Comparison of ENCODE assay signal across 14 cellular contexts in genomic region chr4:95550566-95550965, GRCh38. TPM values are rescaled to one million over a fixed set of nuclear protein-coding genes. Genes with fewer than 3 reads are reported as not detected.
DNase-seq lines count a peak whose midpoint lies in the region; ATAC-seq, FAIRE-seq and TF ChIP-seq lines count a peak whose summit lies in the region.
"Had no signal": no experiment of that assay in that cellular context is flagged by ENCODE, and none has a peak within 500 bp of the region (broad histone marks: within the 10 kb centered on the region; RNA-seq: fewer than 3 reads in every experiment).

No MANE protein-coding gene starts in this region.

- no peaks in the 10 kb centered on the region; the same call in 1 of the 2 replicates for H4K20me1 ChIP-seq in GM12878 (ENCODE audit: control insufficient read depth, insufficient read depth)

- RAD21 ChIA-PET in GM12878 (lab: Charles Lee; ENCODE audit: unreplicated experiment) = interaction anchor here (3.6 kb wide), 1 partner anchor 40 kb away, joined by 25 read pairs; no protein-coding TSS in a partner anchor

- H3K27ac ChIP-seq in GM12878 (ENCODE audit: control insufficient read depth, insufficient read depth) = no peak overlapping the region
- H3K27ac ChIP-seq in mesodermal cell (ENCODE audit: low read depth, low read length, severe bottlenecking) = no peak overlapping the region
- peak overlapping the region; percentile 91 for H3K27ac ChIP-seq in thoracic aorta
- H3K27ac ChIP-seq: epithelial cell of prostate had no signal

- no peak for DNase-seq in activated naive CD4-positive, alpha-beta T cell treated with anti-CD3 and anti-CD28 coated beads, Interleukin-2, amount 10 ng/mL, durations not matched to agents 7 days and 5 days
- DNase-seq in activated naive CD4-positive, alpha-beta T cell treated with Interleukin-2 at 50 U/mL for 16 hours = no peak
- DNase-seq in GM12878 (ENCODE audit: low read depth, low spot score) (no peak), thoracic aorta (ENCODE audit: low spot score) (no peak), CD14-positive monocyte (ENCODE audit: low spot score) (no peak), NCI-H2081 treated with DMSO at 0.1 percent for 48 hours (lab: John Stamatoyannopoulos, UW) (no peak), NCI-H748 (lab: John Stamatoyannopoulos, UW; ENCODE audit: unreplicated experiment) (no peak)
- DNase-seq: activated CD4-positive, alpha-beta T cell treated with anti-CD3 and anti-CD28 coated beads for 1 hour; H9; posterior cingulate gyrus had no signal

- SMC1A ChIA-PET in GM12878 (lab: Charles Lee; ENCODE audit: uncharacterized antibody, unreplicated experiment) = interaction anchor here (0.7 to 1.4 kb wide), 3 partner anchors 12 to 147 kb away, joined by 3 to 6 read pairs (median 4); no protein-coding TSS in a partner anchor

- no peak for TF ChIP-seq EP300 in GM12878 (IDR thresholded peaks at IDR 0.05; ENCODE audit: borderline replicate concordance in 1 of 2, control insufficient read depth in 1 of 2, low read depth in 2 of 2, low read length in 2 of 2)

- TSS peak; percentile 84 for BruUV-seq in GM12878 (replicated peaks; lab: Mats Ljungman, UMichigan)

- WGBS in GM12878 (ENCODE audit: insufficient coverage, insufficient replicate concordance, low lambda C conversion rate, missing lambda C conversion rate) = 90% methylated on average over 2 of the region's 2 CpGs
- WGBS in mesodermal cell (ENCODE audit: insufficient coverage in 2 of 2), 2 experiments = 83 to 91% methylated on average over 2 of the region's 2 CpGs

- H3K4me3 ChIP-seq in GM12878 (no peak overlapping the region), mesodermal cell (ENCODE audit: extremely low read depth, insufficient read depth, low read length, poor library complexity, severe bottlenecking) (peak overlapping the region; percentile 74), thoracic aorta (peak overlapping the region; percentile 87)

- POLR2A ChIA-PET in GM12878 (lab: Charles Lee) = no interaction called here

- H3K9me3 ChIP-seq in GM12878 (replicated peaks; ENCODE audit: control insufficient read depth, insufficient read depth, low read length) (no peaks in the 10 kb centered on the region), mesodermal cell (ENCODE audit: control insufficient read depth, low read length) (no peaks in the 10 kb centered on the region), thoracic aorta (no peaks in the 10 kb centered on the region)

- H3K79me2 ChIP-seq in GM12878 (ENCODE audit: control insufficient read depth, insufficient read depth, low read length) = no peaks in the 10 kb centered on the region

- H3K27me3 ChIP-seq in GM12878 (replicated peaks in 1 of 2; ENCODE audit: control insufficient read depth in 2 of 2, insufficient read depth in 2 of 2, low read length in 1 of 2) (peaks cover 0 to 17% of the 10 kb centered on the region in 2 experiments; a peak in 2 of 4 replicates), thoracic aorta (replicated peaks; ENCODE audit: insufficient read depth) (no peaks in the 10 kb centered on the region)

- H3K4me1 Mint-ChIP-seq in activated naive CD4-positive, alpha-beta T cell treated with anti-CD3 and anti-CD28 coated beads, Interleukin-2, amount 10 ng/mL, durations not matched to agents 7 days and 5 days = peaks cover 17% of the 10 kb centered on the region
- peaks cover 38% of the 10 kb centered on the region for H3K4me1 Mint-ChIP-seq in CD14-positive monocyte
- H3K4me1 Mint-ChIP-seq: central memory CD8-positive, alpha-beta T cell had no signal

- H3K4me1 ChIP-seq in GM12878 (ENCODE audit: control insufficient read depth, insufficient read depth, low read length) (no peaks in the 10 kb centered on the region), mesodermal cell (ENCODE audit: control insufficient read depth, insufficient read depth, low read length, poor library complexity, severe bottlenecking) (no peaks in the 10 kb centered on the region), thoracic aorta (ENCODE audit: control insufficient read depth in 1 of 2, low read depth in 2 of 2) (peaks cover 0 to 17% of the 10 kb centered on the region in 2 donors)

- no peaks in the 10 kb centered on the region for H3K9me3 Mint-ChIP-seq in activated naive CD4-positive, alpha-beta T cell treated with anti-CD3 and anti-CD28 coated beads, Interleukin-2, amount 10 ng/mL, durations not matched to agents 7 days and 5 days
- H3K9me3 Mint-ChIP-seq in CD14-positive monocyte = peaks cover 0 to 11% (median 0%) of the 10 kb centered on the region in 7 donors
- H3K9me3 Mint-ChIP-seq: central memory CD8-positive, alpha-beta T cell; H9 had no signal

- CTCF ChIA-PET in activated naive CD4-positive, alpha-beta T cell treated with anti-CD3 and anti-CD28 coated beads, Interleukin-2, amount 10 ng/mL, durations not matched to agents 7 days and 5 days (lab: Charles Lee) = no interaction called here
- CTCF ChIA-PET in GM12878 (lab: Yijun Ruan, JAX) = interaction anchor here (2.1 kb wide), 1 partner anchor 40 kb away, joined by 10 read pairs; no protein-coding TSS in a partner anchor

- ATAC-seq in GM12878 = no peak
- ATAC-seq in thoracic aorta (ENCODE audit: insufficient number of reproducible peaks, low FRiP score, low read depth) = no peak

- H3K27ac Mint-ChIP-seq in activated naive CD4-positive, alpha-beta T cell treated with anti-CD3 and anti-CD28 coated beads, Interleukin-2, amount 10 ng/mL, durations not matched to agents 7 days and 5 days = no peak overlapping the region
- H3K27ac Mint-ChIP-seq in CD14-positive monocyte = no peak overlapping the region
- H3K27ac Mint-ChIP-seq: H9 had no signal

- no peaks in the 10 kb centered on the region for H3K36me3 Mint-ChIP-seq in activated naive CD4-positive, alpha-beta T cell treated with anti-CD3 and anti-CD28 coated beads, Interleukin-2, amount 10 ng/mL, durations not matched to agents 7 days and 5 days
- peaks cover 0 to 2% of the 10 kb centered on the region in 2 donors for H3K36me3 Mint-ChIP-seq in CD14-positive monocyte

- H3K36me3 ChIP-seq in GM12878 (ENCODE audit: control insufficient read depth in 2 of 2, insufficient read depth in 2 of 2, low read length in 1 of 2) (no peaks in the 10 kb centered on the region), mesodermal cell (ENCODE audit: control insufficient read depth, insufficient read depth, low read length) (no peaks in the 10 kb centered on the region), thoracic aorta (no peaks in the 10 kb centered on the region)

- no peak overlapping the region for H3K9ac ChIP-seq in GM12878 (ENCODE audit: control insufficient read depth, insufficient read depth, low read length)

- no peak overlapping the region for H2AFZ ChIP-seq in GM12878 (ENCODE audit: control insufficient read depth, low read depth, low read length)

- in situ Hi-C loops in GM12878 (cut with MboI) = no loop called here

- H3K4me2 ChIP-seq in GM12878 (ENCODE audit: control insufficient read depth, insufficient read depth) = no peak overlapping the region

- H3K4me3 Mint-ChIP-seq in activated naive CD4-positive, alpha-beta T cell treated with anti-CD3 and anti-CD28 coated beads, Interleukin-2, amount 10 ng/mL, durations not matched to agents 7 days and 5 days = peak overlapping the region; percentile 77
- H3K4me3 Mint-ChIP-seq in CD14-positive monocyte = peak overlapping the region in 1 of 2 donors; percentile 92
- H3K4me3 Mint-ChIP-seq: central memory CD8-positive, alpha-beta T cell had no signal

- no peak for TF ChIP-seq POLR2A in GM12878 (IDR thresholded peaks at IDR 0.05; ENCODE audit: low read depth, low read length)

- TF ChIP-seq CTCF in GM12878 (IDR thresholded peaks at IDR 0.05 in 2 of 3, conservative IDR thresholded peaks at IDR 0.05 in 1 of 3; ENCODE audit: control insufficient read depth in 2 of 3, extremely low read depth in 1 of 3, insufficient read depth in 1 of 3, low read depth in 3 of 3, low read length in 3 of 3) = no peak
- TF ChIP-seq CTCF in thoracic aorta (IDR thresholded peaks at IDR 0.05) = no peak
- TF ChIP-seq CTCF in CD14-positive monocyte (IDR thresholded peaks at IDR 0.05) = no peak

- no peak for TF ChIP-seq RAD21 in GM12878 (IDR thresholded peaks at IDR 0.05; ENCODE audit: insufficient read depth, low read depth, low read length)

- FAIRE-seq in GM12878 (lab: Jason Lieb, UNC) = no peak
- FAIRE-seq: urothelium cell line had no signal

- intact Hi-C loops in GM12878 (cut with micrococcal nuclease; ENCODE audit: unreplicated experiment) = loop anchor here (2.0 kb wide), 1 partner anchor 50 kb away; no protein-coding TSS in a partner anchor
- intact Hi-C loops in CD14-positive monocyte (cut with micrococcal nuclease) = no loop called here

- H3K27me3 Mint-ChIP-seq in activated naive CD4-positive, alpha-beta T cell treated with anti-CD3 and anti-CD28 coated beads, Interleukin-2, amount 10 ng/mL, durations not matched to agents 7 days and 5 days = peaks cover 47% of the 10 kb centered on the region
- H3K27me3 Mint-ChIP-seq in CD14-positive monocyte (ENCODE audit: low read depth in 3 of 3) = peaks cover 48 to 52% (median 52%) of the 10 kb centered on the region in 3 donors

RNA-seq across cellular contexts. Expression of gene UNC5C, which starts 1.8 kb away (rescaled TPM):
- 1.3 and 2.3 TPM in 2 replicates for total RNA-seq in GM12878 (2013; cell fraction: nucleolus; rRNA removed)
- total RNA-seq in GM12878 (2014; rRNA removed) (0.11 and 0.27 TPM in 2 replicates), GM12878 (2014; rRNA removed; fragmentation: Illumina TruSeq; extraction: Trizol) (0.13 and 0.18 TPM in 2 replicates), GM12878 (2021) (0.48 and 0.64 TPM in 2 replicates), thoracic aorta (10 to 100 TPM in 1 of 2 donors, 1 to 10 TPM in 1; 5.3 to 10.0 TPM)
- not detected for polyA plus RNA-seq in GM12878 (2011; ENCODE audit: low read depth)
- polyA plus RNA-seq in GM12878 (2011; rRNA removed) (1.5 and 2.0 TPM in 2 replicates), GM12878 (2014; fragmentation: Illumina TruSeq; extraction: Trizol) (0.03 and 0.15 TPM in 2 replicates), GM12878 (2014; fragmentation: Nextera tagmentation; extraction: Ambion mirVana) (under 1 TPM in 1 of 2 experiments, not detected in 1; 0.02 TPM), GM12878 (2014; rRNA removed) (0.13 and 0.20 TPM in 2 replicates), GM12878 (2016; fragmentation: Nextera tagmentation; extraction: Ambion mirVana) (under 1 TPM; 0.13 to 0.36 TPM), CD14-positive monocyte (not detected)
- 2.6 and 3.1 TPM in 2 replicates for polyA plus RNA-seq in GM12878 (2011; cell fraction: cytosol; rRNA removed)
- polyA plus RNA-seq in GM12878 (2011; cell fraction: nucleus; rRNA removed) = 5.9 TPM in 2 replicates
- polyA plus RNA-seq in GM12878 (2012) = 0.06 TPM in 1 of 2 replicates, not detected in the other
- polyA minus RNA-seq in GM12878 (2011; rRNA and poly(A)+ RNA removed) = 6.2 and 7.4 TPM in 2 replicates
- 1.1 and 2.6 TPM in 2 replicates for polyA minus RNA-seq in GM12878 (2011; cell fraction: cytosol; rRNA and poly(A)+ RNA removed)
- 11.8 and 26.1 TPM in 2 replicates for polyA minus RNA-seq in GM12878 (2011; cell fraction: nucleus; rRNA and poly(A)+ RNA removed)
- 41.3 TPM for polyA plus RNA-seq in mesodermal cell (2013, experiment 1 of 2)
- polyA plus RNA-seq in mesodermal cell (2013, experiment 2 of 2) = 31.8 TPM
- total RNA-seq: H9 had no signal

Comparison
In these comparisons a context has a peak if more than half of its experiments do, and no peak if none do; other contexts are left out.
1. H3K27ac ChIP-seq: peak in thoracic aorta (2 of 2); none in GM12878 (single experiment) and mesodermal cell (single experiment).